In the genomic region with DNA sequence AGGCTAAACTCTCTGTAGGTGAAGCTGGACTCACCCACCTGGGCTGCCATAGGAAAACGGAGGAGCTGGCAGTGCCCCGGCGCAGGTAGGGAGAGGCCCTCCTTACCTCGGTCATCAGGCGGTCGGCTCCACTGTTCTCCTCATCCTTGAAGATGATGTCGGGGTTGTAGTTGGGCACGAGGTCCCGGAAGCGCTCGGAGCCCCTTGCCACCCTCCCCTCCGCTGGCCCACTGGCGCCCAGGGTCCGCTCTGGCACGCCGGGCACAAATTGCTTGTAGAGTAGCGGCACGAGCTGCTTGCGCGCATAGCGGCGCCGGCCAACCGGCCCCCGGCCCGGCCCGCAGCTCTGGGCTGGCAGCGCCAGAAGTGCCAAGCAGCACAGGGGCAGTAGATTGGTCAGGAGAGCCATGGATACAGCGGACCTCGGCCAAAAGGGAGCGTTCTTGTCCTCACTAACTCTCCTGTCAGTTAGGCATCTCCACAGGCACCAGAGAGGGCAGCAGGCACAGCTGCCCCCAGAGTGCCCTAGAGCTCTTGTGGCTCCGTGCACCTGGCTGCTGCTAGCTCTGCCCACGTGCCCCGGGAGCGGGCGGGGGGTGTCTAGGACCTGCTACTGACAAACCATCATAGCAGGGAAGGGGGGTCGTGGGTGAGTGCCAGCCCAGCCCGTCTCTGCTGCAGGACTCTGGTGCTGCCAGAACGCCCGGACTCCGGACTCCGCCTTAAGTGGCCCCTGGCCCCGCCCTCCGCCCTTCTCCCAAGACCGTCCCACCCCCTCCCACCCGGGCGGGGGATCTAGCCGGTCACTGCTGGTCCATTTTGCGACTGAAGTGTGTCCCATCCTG, we compare ENCODE assay signal across 9 cellular contexts. TPM values are rescaled to one million over a fixed set of nuclear protein-coding genes. Genes with fewer than 3 reads are reported as not detected.
DNase-seq lines count a peak whose midpoint lies in the region; ATAC-seq and TF ChIP-seq lines count a peak whose summit lies in the region.
"Had no signal": no experiment of that assay in that cellular context is flagged by ENCODE, and none has a peak within 500 bp of the region (broad histone marks: within the 10 kb centered on the region; RNA-seq: fewer than 3 reads in every experiment).

Gene DHH (minus strand): TSS at position 698 of the 845 bp plus-strand sequence. CDS start 289 bp downstream, at position 409.

- no peak within 1 kb of the TSS for H3K27ac Mint-ChIP-seq in stimulated activated effector memory CD8-positive, alpha-beta T cell treated with anti-CD3 and anti-CD28 coated beads, Interleukin-12 subunit alpha, Interleukin-12 subunit beta, amount 100 ng/mL, for 72 hours

- peak within 1 kb of the TSS; percentile 9 for H3K4me3 Mint-ChIP-seq in stimulated activated effector memory CD8-positive, alpha-beta T cell treated with anti-CD3 and anti-CD28 coated beads, Interleukin-12 subunit alpha, Interleukin-12 subunit beta, amount 100 ng/mL, for 72 hours

- H3K9me3 Mint-ChIP-seq in stimulated activated effector memory CD8-positive, alpha-beta T cell treated with anti-CD3 and anti-CD28 coated beads, Interleukin-12 subunit alpha, Interleukin-12 subunit beta, amount 100 ng/mL, for 72 hours = no peaks in the 10 kb centered on the region

- no peaks in the 10 kb centered on the region for H3K9me3 ChIP-seq in hepatocyte (ENCODE audit: low read depth)

- peaks cover 38% of the 10 kb centered on the region for H3K4me1 Mint-ChIP-seq in stimulated activated effector memory CD8-positive, alpha-beta T cell treated with anti-CD3 and anti-CD28 coated beads, Interleukin-12 subunit alpha, Interleukin-12 subunit beta, amount 100 ng/mL, for 72 hours

- ATAC-seq in SK-N-SH treated with all-trans-retinoic acid at 6 μM for 48 hours (peak; percentile 59), GM19324 (IDR thresholded peaks at IDR 0.05; ENCODE audit: low FRiP score, unreplicated experiment) (no peak), GM21737 (IDR thresholded peaks at IDR 0.05; ENCODE audit: unreplicated experiment) (no peak)
- ATAC-seq in stimulated activated effector memory CD8-positive, alpha-beta T cell treated with anti-CD3 and anti-CD28 coated beads, Interleukin-12 subunit alpha, Interleukin-12 subunit beta, amount 100 ng/mL, for 72 hours = no peak

- no peak within 1 kb of the TSS for H3K4me3 ChIP-seq in hepatocyte

- no peak within 1 kb of the TSS for H2AFZ ChIP-seq in hepatocyte

- H3K27me3 ChIP-seq in hepatocyte = peaks cover 65% of the 10 kb centered on the region

- H3K9me2 ChIP-seq in hepatocyte (replicated peaks; ENCODE audit: insufficient read depth) = no peaks in the 10 kb centered on the region

- H3K27ac ChIP-seq in hepatocyte = no peak within 1 kb of the TSS

- no peaks in the 10 kb centered on the region for H3K79me2 ChIP-seq in hepatocyte

- H3K36me3 Mint-ChIP-seq in stimulated activated effector memory CD8-positive, alpha-beta T cell treated with anti-CD3 and anti-CD28 coated beads, Interleukin-12 subunit alpha, Interleukin-12 subunit beta, amount 100 ng/mL, for 72 hours = peaks cover 26% of the 10 kb centered on the region

- H3K4me2 ChIP-seq in hepatocyte = peak within 1 kb of the TSS; percentile 66

- 39% methylated on average over 36 of the region's 49 CpGs for WGBS in hepatocyte (ENCODE audit: low lambda C conversion rate, missing lambda C conversion rate)

- H4K20me1 ChIP-seq in hepatocyte (ENCODE audit: insufficient read depth, poor library complexity, severe bottlenecking) = no peaks in the 10 kb centered on the region

- TF ChIP-seq CTCF in hepatocyte (IDR thresholded peaks at IDR 0.05; ENCODE audit: poor library complexity) = no peak

- DNase-seq in NCI-H2081 (lab: John Stamatoyannopoulos, UW) (peak; percentile 28 to 60), NCI-H2081 treated with DMSO at 0.1 percent for 48 hours (lab: John Stamatoyannopoulos, UW) (no peak), hepatocyte (ENCODE audit: low spot score) (peak; percentile 51), kidney tubule cell (ENCODE audit: low spot score) (no peak)
- no peak for DNase-seq in stimulated activated effector memory CD8-positive, alpha-beta T cell treated with anti-CD3 and anti-CD28 coated beads, Interleukin-12 subunit alpha, Interleukin-12 subunit beta, amount 100 ng/mL, for 72 hours (ENCODE audit: low spot score in 2 of 2)

- H3K4me1 ChIP-seq in hepatocyte (ENCODE audit: insufficient read depth) = peaks cover 10% of the 10 kb centered on the region

- no peaks in the 10 kb centered on the region for H3K36me3 ChIP-seq in hepatocyte (replicated peaks; ENCODE audit: insufficient read depth, low read depth)

TF ChIP-seq in SK-N-SH treated with all-trans-retinoic acid at 6 μM for 48 hours, 23 proteins besides CTCF, POLR2A, EP300 and RAD21:
- TF ChIP-seq, protein P1, sequence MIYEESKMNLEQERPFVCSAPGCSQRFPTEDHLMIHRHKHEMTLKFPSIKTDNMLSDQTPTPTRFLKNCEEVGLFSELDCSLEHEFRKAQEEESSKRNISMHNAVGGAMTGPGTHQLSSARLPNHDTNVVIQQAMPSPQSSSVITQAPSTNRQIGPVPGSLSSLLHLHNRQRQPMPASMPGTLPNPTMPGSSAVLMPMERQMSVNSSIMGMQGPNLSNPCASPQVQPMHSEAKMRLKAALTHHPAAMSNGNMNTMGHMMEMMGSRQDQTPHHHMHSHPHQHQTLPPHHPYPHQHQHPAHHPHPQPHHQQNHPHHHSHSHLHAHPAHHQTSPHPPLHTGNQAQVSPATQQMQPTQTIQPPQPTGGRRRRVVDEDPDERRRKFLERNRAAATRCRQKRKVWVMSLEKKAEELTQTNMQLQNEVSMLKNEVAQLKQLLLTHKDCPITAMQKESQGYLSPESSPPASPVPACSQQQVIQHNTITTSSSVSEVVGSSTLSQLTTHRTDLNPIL (CRISPR knock-in tag; IDR thresholded peaks at IDR 0.05; ENCODE audit: low read depth) = no peak
- no peak for TF ChIP-seq BACH2 (CRISPR knock-in tag; IDR thresholded peaks at IDR 0.05; ENCODE audit: borderline replicate concordance)
- TF ChIP-seq RARB (CRISPR knock-in tag; IDR thresholded peaks at IDR 0.05) = no peak
- no peak for TF ChIP-seq CSRNP3 (CRISPR knock-in tag; IDR thresholded peaks at IDR 0.05)
- no peak for TF ChIP-seq GLIS3 (CRISPR knock-in tag; IDR thresholded peaks at IDR 0.05)
- no peak for TF ChIP-seq ESRRG (CRISPR knock-in tag; IDR thresholded peaks at IDR 0.05)
- TF ChIP-seq POU6F1 (CRISPR knock-in tag; IDR thresholded peaks at IDR 0.05; ENCODE audit: borderline replicate concordance, low read depth) = no peak
- TF ChIP-seq PPARA (CRISPR knock-in tag; IDR thresholded peaks at IDR 0.05; ENCODE audit: borderline replicate concordance) = no peak

RNA-seq across cellular contexts. Expression of gene DHH, which starts in this region (rescaled TPM):
- total RNA-seq in hepatocyte = 0.28 TPM in 1 of 2 replicates, not detected in the other
- not detected in 2 replicates for polyA plus RNA-seq in hepatocyte
- polyA plus RNA-seq: BJ had no signal

Comparison
In these comparisons a context has a peak if more than half of its experiments do, and no peak if none do; other contexts are left out.
1. DNase-seq: peak in NCI-H2081 (2 of 2); none in NCI-H2081 treated with DMSO at 0.1 percent for 48 hours (single experiment), stimulated activated effector memory CD8-positive, alpha-beta T cell treated with anti-CD3 and anti-CD28 coated beads, Interleukin-12 subunit alpha, Interleukin-12 subunit beta, amount 100 ng/mL, for 72 hours (0 of 2) and kidney tubule cell (single experiment).
2. Peak in DNase-seq and H3K4me2 ChIP-seq in hepatocyte; RNA of the gene not detected or under 1 TPM.